ENCODE assay signal across 8 cellular contexts in the genomic region with DNA sequence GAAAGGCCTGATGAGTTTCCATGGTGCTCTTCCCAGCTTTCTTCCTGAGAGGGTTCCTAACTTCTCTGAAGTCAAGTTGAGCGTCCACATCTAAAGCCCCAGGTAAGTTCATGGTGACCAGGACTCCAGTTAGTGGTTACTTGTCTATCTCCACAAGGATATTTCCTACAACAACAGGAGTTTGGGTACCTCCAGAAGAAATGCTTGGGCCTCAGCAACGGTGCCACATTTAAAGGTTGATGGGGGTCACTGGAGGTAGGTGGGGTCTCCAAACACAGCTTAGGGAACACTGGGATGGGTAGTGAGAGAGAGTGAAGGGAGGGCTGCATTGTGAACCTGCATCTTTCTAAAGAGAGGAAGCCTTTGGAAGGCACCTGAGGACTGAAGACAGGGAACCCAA.
"Had no signal": no experiment of that assay in that cellular context is flagged by ENCODE, and none has a peak within 500 bp of the region (broad histone marks: within the 10 kb centered on the region; RNA-seq: fewer than 3 reads in every experiment).

No MANE protein-coding gene starts in this region.

- H3K27ac Mint-ChIP-seq: GM23338, H9, IgD-negative memory B cell had no signal

- DNase-seq: HCEC 1CT, KBM-7 had no signal

- FAIRE-seq: H1, H54, HTR-8/SVneo had no signal

- H3K4me3 ChIP-seq: GM23338 had no signal

- H3K4me2 ChIP-seq: GM23338 had no signal

- H3K9me3 Mint-ChIP-seq: GM23338 had no signal

- H3K4me1 Mint-ChIP-seq: IgD-negative memory B cell had no signal

- H3K4me3 Mint-ChIP-seq: GM23338, H9 had no signal

- H2AFZ ChIP-seq: GM23338 had no signal

- ATAC-seq: GM23338 had no signal
